Comparison of ENCODE assay signal across 1 cellular context in the genomic region with DNA sequence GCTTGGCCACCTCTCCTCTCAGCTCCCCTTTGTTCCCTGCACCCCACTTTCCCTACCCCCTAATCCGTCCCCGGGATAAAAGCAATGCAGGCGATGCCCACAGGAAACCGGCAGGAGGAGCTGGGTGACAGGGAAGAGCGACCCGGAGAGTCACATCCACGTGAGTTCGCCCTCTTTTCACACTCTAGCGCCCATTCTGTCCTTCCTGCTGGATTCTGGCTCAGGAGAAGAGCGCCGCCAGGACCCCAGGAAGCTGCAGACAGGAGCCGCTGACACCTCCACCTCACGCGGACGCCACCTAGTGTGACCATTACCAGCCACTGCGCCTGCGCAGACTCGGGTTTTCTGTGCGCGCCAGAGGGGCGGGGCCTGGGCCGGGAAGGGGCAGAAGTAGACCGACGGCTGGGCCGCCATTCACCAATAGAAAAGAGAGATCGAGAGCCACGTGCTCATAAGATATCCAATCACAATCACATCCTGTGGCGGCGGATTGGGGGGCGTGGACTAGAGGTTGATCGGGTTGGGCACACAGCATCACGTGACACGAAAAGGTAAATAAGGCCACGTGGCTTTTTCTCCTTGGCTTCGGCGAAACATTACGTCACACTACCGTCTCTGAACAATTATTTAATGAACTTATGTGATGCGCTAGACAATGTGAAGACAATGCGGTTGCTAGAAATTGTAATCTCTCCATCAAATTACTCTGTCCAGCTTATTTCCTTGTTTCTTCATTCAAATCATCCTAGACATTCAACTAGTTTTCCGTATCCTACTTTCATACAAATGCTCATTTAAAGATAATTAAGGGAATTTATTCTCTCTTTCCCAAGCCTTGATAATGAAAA.
TF ChIP-seq lines count a peak whose summit lies in the region.

No MANE protein-coding gene starts in this region.

TF ChIP-seq in HepG2, 621 proteins besides CTCF, POLR2A, EP300 and RAD21 (continued from another document and continues in another):
- TF ChIP-seq, protein P1, sequence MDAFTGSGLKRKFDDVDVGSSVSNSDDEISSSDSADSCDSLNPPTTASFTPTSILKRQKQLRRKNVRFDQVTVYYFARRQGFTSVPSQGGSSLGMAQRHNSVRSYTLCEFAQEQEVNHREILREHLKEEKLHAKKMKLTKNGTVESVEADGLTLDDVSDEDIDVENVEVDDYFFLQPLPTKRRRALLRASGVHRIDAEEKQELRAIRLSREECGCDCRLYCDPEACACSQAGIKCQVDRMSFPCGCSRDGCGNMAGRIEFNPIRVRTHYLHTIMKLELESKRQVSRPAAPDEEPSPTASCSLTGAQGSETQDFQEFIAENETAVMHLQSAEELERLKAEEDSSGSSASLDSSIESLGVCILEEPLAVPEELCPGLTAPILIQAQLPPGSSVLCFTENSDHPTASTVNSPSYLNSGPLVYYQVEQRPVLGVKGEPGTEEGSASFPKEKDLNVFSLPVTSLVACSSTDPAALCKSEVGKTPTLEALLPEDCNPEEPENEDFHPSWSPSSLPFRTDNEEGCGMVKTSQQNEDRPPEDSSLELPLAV (CRISPR knock-in tag; conservative IDR thresholded peaks at IDR 0.05; ENCODE audit: low read depth) = no peak
- TF ChIP-seq ZNF138 (CRISPR knock-in tag; IDR thresholded peaks at IDR 0.05; ENCODE audit: low read depth) (no peak), ZNF33B (CRISPR knock-in tag; IDR thresholded peaks at IDR 0.05) (no peak), MAFG (CRISPR knock-in tag; IDR thresholded peaks at IDR 0.05) (no peak), SRSF9 (IDR thresholded peaks at IDR 0.05; ENCODE audit: borderline replicate concordance, insufficient read depth, low read depth, low read length, poor library complexity, severe bottlenecking) (no peak), ZNF546 (CRISPR knock-in tag; conservative IDR thresholded peaks at IDR 0.05) (0 out of 2 replicates have a peak, but pooled peaks have one; percentile 73), AGO2 (optimal IDR thresholded peaks at IDR 0.05; ENCODE audit: low read depth, low read length) (peak; percentile 16), NFATC3 (CRISPR knock-in tag; IDR thresholded peaks at IDR 0.05) (no peak), ISX (CRISPR knock-in tag; conservative IDR thresholded peaks at IDR 0.05) (no peak), ZSCAN20 (CRISPR knock-in tag; IDR thresholded peaks at IDR 0.05; ENCODE audit: borderline replicate concordance) (0 out of 2 replicates have a peak, but pooled peaks have one; percentile 53), FLYWCH1 (CRISPR knock-in tag; IDR thresholded peaks at IDR 0.05) (no peak), MAZ (IDR thresholded peaks at IDR 0.05; ENCODE audit: borderline replicate concordance, low read depth, low read length) (peak; percentile 67; the same call in 1 of the 2 replicates), MAZ (CRISPR knock-in tag; IDR thresholded peaks at IDR 0.05; ENCODE audit: low read depth) (peak; percentile 84), FOSL2 (CRISPR knock-in tag; IDR thresholded peaks at IDR 0.05) (peak; percentile 41), ADNP (CRISPR knock-in tag; IDR thresholded peaks at IDR 0.05) (no peak), GZF1 (CRISPR knock-in tag; IDR thresholded peaks at IDR 0.05) (no peak), HNRNPLL (IDR thresholded peaks at IDR 0.05; ENCODE audit: low read depth, low read length, poor library complexity, severe bottlenecking) (peak; percentile 50), HHEX (CRISPR knock-in tag; IDR thresholded peaks at IDR 0.05) (no peak), FIP1L1 (IDR thresholded peaks at IDR 0.05; ENCODE audit: borderline replicate concordance, insufficient read depth, low read depth, low read length) (no peak), POLR2AphosphoS5 (IDR thresholded peaks at IDR 0.05; ENCODE audit: low read depth, low read length) (peak; percentile 85), MED1 (CRISPR knock-in tag; IDR thresholded peaks at IDR 0.05) (peak; percentile 69), ZNF343 (CRISPR knock-in tag; IDR thresholded peaks at IDR 0.05) (no peak), ESRRA (CRISPR knock-in tag; IDR thresholded peaks at IDR 0.05; ENCODE audit: low read depth) (no peak), GTF3A (CRISPR knock-in tag; conservative IDR thresholded peaks at IDR 0.05) (no peak), ZFP1 (CRISPR knock-in tag; IDR thresholded peaks at IDR 0.05) (no peak; the same call in 1 of the 2 replicates), ZNF749 (CRISPR knock-in tag; IDR thresholded peaks at IDR 0.05; ENCODE audit: borderline replicate concordance) (peak; percentile 68), ZNF251 (CRISPR knock-in tag; IDR thresholded peaks at IDR 0.05) (no peak), ZNF678 (CRISPR knock-in tag; IDR thresholded peaks at IDR 0.05) (no peak), ZNF264 (CRISPR knock-in tag; IDR thresholded peaks at IDR 0.05) (peak; percentile 92), CAMTA2 (CRISPR knock-in tag; IDR thresholded peaks at IDR 0.05; ENCODE audit: borderline replicate concordance) (no peak), RFXANK (CRISPR knock-in tag; IDR thresholded peaks at IDR 0.05) (peak; percentile 22; the same call in 1 of the 2 replicates), SRSF1 (optimal IDR thresholded peaks at IDR 0.05; ENCODE audit: low read depth, low read length) (no peak), CEBPB (IDR thresholded peaks at IDR 0.05; ENCODE audit: borderline replicate concordance, low read depth, low read length) (peak; percentile 67; the same call in 1 of the 2 replicates), SYNCRIP (IDR thresholded peaks at IDR 0.05; ENCODE audit: insufficient read depth, low read depth, low read length) (no peak), ZBTB1 (CRISPR knock-in tag; IDR thresholded peaks at IDR 0.05; ENCODE audit: borderline replicate concordance) (no peak), ZNF652 (CRISPR knock-in tag; IDR thresholded peaks at IDR 0.05; ENCODE audit: borderline replicate concordance, low read depth) (no peak; the same call in 1 of the 2 replicates), NFIB (CRISPR knock-in tag; IDR thresholded peaks at IDR 0.05; ENCODE audit: borderline replicate concordance) (no peak)
- TF ChIP-seq, protein P2, sequence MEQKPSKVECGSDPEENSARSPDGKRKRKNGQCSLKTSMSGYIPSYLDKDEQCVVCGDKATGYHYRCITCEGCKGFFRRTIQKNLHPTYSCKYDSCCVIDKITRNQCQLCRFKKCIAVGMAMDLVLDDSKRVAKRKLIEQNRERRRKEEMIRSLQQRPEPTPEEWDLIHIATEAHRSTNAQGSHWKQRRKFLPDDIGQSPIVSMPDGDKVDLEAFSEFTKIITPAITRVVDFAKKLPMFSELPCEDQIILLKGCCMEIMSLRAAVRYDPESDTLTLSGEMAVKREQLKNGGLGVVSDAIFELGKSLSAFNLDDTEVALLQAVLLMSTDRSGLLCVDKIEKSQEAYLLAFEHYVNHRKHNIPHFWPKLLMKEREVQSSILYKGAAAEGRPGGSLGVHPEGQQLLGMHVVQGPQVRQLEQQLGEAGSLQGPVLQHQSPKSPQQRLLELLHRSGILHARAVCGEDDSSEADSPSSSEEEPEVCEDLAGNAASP (CRISPR knock-in tag; IDR thresholded peaks at IDR 0.05; ENCODE audit: borderline replicate concordance) = 0 out of 2 replicates have a peak, but pooled peaks have one; percentile 20
- TF ChIP-seq, protein P3, sequence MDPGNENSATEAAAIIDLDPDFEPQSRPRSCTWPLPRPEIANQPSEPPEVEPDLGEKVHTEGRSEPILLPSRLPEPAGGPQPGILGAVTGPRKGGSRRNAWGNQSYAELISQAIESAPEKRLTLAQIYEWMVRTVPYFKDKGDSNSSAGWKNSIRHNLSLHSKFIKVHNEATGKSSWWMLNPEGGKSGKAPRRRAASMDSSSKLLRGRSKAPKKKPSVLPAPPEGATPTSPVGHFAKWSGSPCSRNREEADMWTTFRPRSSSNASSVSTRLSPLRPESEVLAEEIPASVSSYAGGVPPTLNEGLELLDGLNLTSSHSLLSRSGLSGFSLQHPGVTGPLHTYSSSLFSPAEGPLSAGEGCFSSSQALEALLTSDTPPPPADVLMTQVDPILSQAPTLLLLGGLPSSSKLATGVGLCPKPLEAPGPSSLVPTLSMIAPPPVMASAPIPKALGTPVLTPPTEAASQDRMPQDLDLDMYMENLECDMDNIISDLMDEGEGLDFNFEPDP (CRISPR knock-in tag; conservative IDR thresholded peaks at IDR 0.05) = no peak
- TF ChIP-seq, protein P4, sequence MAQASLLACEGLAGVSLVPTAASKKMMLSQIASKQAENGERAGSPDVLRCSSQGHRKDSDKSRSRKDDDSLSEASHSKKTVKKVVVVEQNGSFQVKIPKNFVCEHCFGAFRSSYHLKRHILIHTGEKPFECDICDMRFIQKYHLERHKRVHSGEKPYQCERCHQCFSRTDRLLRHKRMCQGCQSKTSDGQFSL (CRISPR knock-in tag; IDR thresholded peaks at IDR 0.05) = no peak
- TF ChIP-seq, protein P5, sequence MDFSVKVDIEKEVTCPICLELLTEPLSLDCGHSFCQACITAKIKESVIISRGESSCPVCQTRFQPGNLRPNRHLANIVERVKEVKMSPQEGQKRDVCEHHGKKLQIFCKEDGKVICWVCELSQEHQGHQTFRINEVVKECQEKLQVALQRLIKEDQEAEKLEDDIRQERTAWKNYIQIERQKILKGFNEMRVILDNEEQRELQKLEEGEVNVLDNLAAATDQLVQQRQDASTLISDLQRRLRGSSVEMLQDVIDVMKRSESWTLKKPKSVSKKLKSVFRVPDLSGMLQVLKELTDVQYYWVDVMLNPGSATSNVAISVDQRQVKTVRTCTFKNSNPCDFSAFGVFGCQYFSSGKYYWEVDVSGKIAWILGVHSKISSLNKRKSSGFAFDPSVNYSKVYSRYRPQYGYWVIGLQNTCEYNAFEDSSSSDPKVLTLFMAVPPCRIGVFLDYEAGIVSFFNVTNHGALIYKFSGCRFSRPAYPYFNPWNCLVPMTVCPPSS (IDR thresholded peaks at IDR 0.05) = no peak; the same call in 1 of the 2 replicates
- TF ChIP-seq, protein P6, sequence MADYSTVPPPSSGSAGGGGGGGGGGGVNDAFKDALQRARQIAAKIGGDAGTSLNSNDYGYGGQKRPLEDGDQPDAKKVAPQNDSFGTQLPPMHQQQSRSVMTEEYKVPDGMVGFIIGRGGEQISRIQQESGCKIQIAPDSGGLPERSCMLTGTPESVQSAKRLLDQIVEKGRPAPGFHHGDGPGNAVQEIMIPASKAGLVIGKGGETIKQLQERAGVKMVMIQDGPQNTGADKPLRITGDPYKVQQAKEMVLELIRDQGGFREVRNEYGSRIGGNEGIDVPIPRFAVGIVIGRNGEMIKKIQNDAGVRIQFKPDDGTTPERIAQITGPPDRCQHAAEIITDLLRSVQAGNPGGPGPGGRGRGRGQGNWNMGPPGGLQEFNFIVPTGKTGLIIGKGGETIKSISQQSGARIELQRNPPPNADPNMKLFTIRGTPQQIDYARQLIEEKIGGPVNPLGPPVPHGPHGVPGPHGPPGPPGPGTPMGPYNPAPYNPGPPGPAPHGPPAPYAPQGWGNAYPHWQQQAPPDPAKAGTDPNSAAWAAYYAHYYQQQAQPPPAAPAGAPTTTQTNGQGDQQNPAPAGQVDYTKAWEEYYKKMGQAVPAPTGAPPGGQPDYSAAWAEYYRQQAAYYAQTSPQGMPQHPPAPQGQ (CRISPR knock-in tag; IDR thresholded peaks at IDR 0.05; ENCODE audit: borderline replicate concordance) = no peak
- TF ChIP-seq, protein P7, sequence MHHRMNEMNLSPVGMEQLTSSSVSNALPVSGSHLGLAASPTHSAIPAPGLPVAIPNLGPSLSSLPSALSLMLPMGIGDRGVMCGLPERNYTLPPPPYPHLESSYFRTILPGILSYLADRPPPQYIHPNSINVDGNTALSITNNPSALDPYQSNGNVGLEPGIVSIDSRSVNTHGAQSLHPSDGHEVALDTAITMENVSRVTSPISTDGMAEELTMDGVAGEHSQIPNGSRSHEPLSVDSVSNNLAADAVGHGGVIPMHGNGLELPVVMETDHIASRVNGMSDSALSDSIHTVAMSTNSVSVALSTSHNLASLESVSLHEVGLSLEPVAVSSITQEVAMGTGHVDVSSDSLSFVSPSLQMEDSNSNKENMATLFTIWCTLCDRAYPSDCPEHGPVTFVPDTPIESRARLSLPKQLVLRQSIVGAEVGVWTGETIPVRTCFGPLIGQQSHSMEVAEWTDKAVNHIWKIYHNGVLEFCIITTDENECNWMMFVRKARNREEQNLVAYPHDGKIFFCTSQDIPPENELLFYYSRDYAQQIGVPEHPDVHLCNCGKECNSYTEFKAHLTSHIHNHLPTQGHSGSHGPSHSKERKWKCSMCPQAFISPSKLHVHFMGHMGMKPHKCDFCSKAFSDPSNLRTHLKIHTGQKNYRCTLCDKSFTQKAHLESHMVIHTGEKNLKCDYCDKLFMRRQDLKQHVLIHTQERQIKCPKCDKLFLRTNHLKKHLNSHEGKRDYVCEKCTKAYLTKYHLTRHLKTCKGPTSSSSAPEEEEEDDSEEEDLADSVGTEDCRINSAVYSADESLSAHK (CRISPR knock-in tag; IDR thresholded peaks at IDR 0.05; ENCODE audit: borderline replicate concordance) = no peak
- TF ChIP-seq, protein P8, sequence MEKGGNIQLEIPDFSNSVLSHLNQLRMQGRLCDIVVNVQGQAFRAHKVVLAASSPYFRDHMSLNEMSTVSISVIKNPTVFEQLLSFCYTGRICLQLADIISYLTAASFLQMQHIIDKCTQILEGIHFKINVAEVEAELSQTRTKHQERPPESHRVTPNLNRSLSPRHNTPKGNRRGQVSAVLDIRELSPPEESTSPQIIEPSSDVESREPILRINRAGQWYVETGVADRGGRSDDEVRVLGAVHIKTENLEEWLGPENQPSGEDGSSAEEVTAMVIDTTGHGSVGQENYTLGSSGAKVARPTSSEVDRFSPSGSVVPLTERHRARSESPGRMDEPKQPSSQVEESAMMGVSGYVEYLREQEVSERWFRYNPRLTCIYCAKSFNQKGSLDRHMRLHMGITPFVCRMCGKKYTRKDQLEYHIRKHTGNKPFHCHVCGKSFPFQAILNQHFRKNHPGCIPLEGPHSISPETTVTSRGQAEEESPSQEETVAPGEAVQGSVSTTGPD (CRISPR knock-in tag; IDR thresholded peaks at IDR 0.05) = no peak
- TF ChIP-seq, protein P9, sequence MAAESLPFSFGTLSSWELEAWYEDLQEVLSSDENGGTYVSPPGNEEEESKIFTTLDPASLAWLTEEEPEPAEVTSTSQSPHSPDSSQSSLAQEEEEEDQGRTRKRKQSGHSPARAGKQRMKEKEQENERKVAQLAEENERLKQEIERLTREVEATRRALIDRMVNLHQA (CRISPR knock-in tag; IDR thresholded peaks at IDR 0.05) = no peak
- TF ChIP-seq, protein P10, sequence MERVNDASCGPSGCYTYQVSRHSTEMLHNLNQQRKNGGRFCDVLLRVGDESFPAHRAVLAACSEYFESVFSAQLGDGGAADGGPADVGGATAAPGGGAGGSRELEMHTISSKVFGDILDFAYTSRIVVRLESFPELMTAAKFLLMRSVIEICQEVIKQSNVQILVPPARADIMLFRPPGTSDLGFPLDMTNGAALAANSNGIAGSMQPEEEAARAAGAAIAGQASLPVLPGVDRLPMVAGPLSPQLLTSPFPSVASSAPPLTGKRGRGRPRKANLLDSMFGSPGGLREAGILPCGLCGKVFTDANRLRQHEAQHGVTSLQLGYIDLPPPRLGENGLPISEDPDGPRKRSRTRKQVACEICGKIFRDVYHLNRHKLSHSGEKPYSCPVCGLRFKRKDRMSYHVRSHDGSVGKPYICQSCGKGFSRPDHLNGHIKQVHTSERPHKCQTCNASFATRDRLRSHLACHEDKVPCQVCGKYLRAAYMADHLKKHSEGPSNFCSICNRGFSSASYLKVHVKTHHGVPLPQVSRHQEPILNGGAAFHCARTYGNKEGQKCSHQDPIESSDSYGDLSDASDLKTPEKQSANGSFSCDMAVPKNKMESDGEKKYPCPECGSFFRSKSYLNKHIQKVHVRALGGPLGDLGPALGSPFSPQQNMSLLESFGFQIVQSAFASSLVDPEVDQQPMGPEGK (CRISPR knock-in tag; IDR thresholded peaks at IDR 0.05) = no peak
